ENCODE assay signal across 23 cellular contexts in the genomic region with DNA sequence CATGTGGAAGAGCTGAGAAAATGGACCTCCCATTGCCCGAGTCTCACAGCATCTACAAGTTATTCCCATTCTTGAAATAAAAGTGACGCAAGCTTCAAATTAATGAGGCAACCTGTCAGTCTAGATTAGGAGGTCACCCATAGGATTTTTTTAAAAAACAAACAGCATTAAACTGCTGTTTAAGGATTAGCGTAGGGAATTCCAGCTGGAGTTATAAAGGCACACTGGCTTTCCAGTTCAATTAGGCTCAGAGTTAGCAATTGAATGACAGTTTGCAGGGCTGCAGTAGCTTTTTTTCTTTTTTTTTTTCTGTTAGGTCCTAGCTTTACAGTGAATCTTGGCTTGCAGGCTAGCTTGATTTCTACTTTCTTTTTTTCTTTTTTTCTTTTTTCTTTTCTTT. TPM values are rescaled to one million over a fixed set of nuclear protein-coding genes. Genes with fewer than 3 reads are reported as not detected.
"Had no signal": no experiment of that assay in that cellular context is flagged by ENCODE, and none has a peak within 500 bp of the region (broad histone marks: within the 10 kb centered on the region; RNA-seq: fewer than 3 reads in every experiment).

No MANE protein-coding gene starts in this region.

- H3K27me3 ChIP-seq: neutrophil, transverse colon, uterus had no signal

- H3K4me3 ChIP-seq: mucosa of descending colon, transverse colon, uterus had no signal

- H3K9me3 Mint-ChIP-seq: activated CD4-positive, alpha-beta memory T cell treated with anti-CD3 and anti-CD28 coated beads for 36 hours; activated T-helper 1 cell treated with anti-CD3 and anti-CD28 coated beads, Interleukin-12 subunit alpha, Interleukin-12 subunit beta, Interleukin-2, Interleukin-4 antibody, amounts not matched to agents 30 ng/mL and 10 ng/mL and 1 ng/mL, durations not matched to agents 14 hours and 24 hours and 36 hours; naive B cell; stimulated activated naive CD8-positive, alpha-beta T cell treated with anti-CD3 and anti-CD28 coated beads, Interleukin-15, Interleukin-2, amounts not matched to agents 100 ng/mL and 50 ng/mL, for 24 hours; T-helper 2 cell treated with Interferon-gamma antibody and Interleukin-4, amounts not matched to agents 5 μg/mL and 100 μg/mL, for 36 hours had no signal

- H3K36me3 Mint-ChIP-seq: activated CD4-positive, alpha-beta memory T cell treated with anti-CD3 and anti-CD28 coated beads for 36 hours; activated naive CD8-positive, alpha-beta T cell had no signal

- H3K9me3 ChIP-seq: mucosa of descending colon, neutrophil, transverse colon, uterus had no signal

- ATAC-seq: activated CD4-positive, alpha-beta T cell treated with anti-CD3 and anti-CD28 coated beads for 36 hours; foreskin keratinocyte; left lobe of liver; mucosa of descending colon had no signal

- DNase-seq: activated CD4-positive, alpha-beta memory T cell treated with anti-CD3 and anti-CD28 coated beads for 36 hours; activated CD4-positive, alpha-beta T cell treated with anti-CD3 and anti-CD28 coated beads for 36 hours; activated T-cell treated with anti-CD3 and anti-CD28 coated beads for 4 hours; amniotic stem cell; caudate nucleus; foreskin keratinocyte; kidney; mammary epithelial cell; mucosa of descending colon; naive B cell; stimulated activated CD4-positive, alpha-beta T cell treated with anti-CD3 and anti-CD28 coated beads, Interleukin-2, amount 100 ng/mL, for 24 hours; transverse colon; uterus had no signal

- H3K27ac ChIP-seq: foreskin keratinocyte had no signal

- FAIRE-seq: colon, kidney, TTC549 had no signal

- H3K27ac Mint-ChIP-seq: activated CD4-positive, alpha-beta memory T cell treated with anti-CD3 and anti-CD28 coated beads for 36 hours; activated naive CD8-positive, alpha-beta T cell; activated T-helper 1 cell treated with anti-CD3 and anti-CD28 coated beads, Interleukin-12 subunit alpha, Interleukin-12 subunit beta, Interleukin-2, Interleukin-4 antibody, amounts not matched to agents 30 ng/mL and 10 ng/mL and 1 ng/mL, durations not matched to agents 14 hours and 24 hours and 36 hours; stimulated activated naive CD8-positive, alpha-beta T cell treated with anti-CD3 and anti-CD28 coated beads, Interleukin-15, Interleukin-2, amounts not matched to agents 100 ng/mL and 50 ng/mL, for 24 hours; T-helper 2 cell treated with Interferon-gamma antibody and Interleukin-4, amounts not matched to agents 5 μg/mL and 100 μg/mL, for 36 hours had no signal

- H3K4me3 Mint-ChIP-seq: activated CD4-positive, alpha-beta memory T cell treated with anti-CD3 and anti-CD28 coated beads for 36 hours; activated CD4-positive, alpha-beta T cell treated with anti-CD3 and anti-CD28 coated beads for 36 hours; activated naive CD8-positive, alpha-beta T cell; activated T-helper 1 cell treated with anti-CD3 and anti-CD28 coated beads, Interleukin-12 subunit alpha, Interleukin-12 subunit beta, Interleukin-2, Interleukin-4 antibody, amounts not matched to agents 30 ng/mL and 10 ng/mL and 1 ng/mL, durations not matched to agents 14 hours and 24 hours and 36 hours; naive B cell; stimulated activated naive CD8-positive, alpha-beta T cell treated with anti-CD3 and anti-CD28 coated beads, Interleukin-15, Interleukin-2, amounts not matched to agents 100 ng/mL and 50 ng/mL, for 24 hours had no signal

- H3K4me1 ChIP-seq: foreskin keratinocyte, uterus had no signal

- H3K36me3 ChIP-seq: transverse colon, uterus had no signal

- H3K27me3 Mint-ChIP-seq: activated CD4-positive, alpha-beta memory T cell treated with anti-CD3 and anti-CD28 coated beads for 36 hours; activated CD4-positive, alpha-beta T cell treated with anti-CD3 and anti-CD28 coated beads for 36 hours; activated naive CD8-positive, alpha-beta T cell; naive B cell; stimulated activated naive CD8-positive, alpha-beta T cell treated with anti-CD3 and anti-CD28 coated beads, Interleukin-15, Interleukin-2, amounts not matched to agents 100 ng/mL and 50 ng/mL, for 24 hours had no signal

RNA-seq across cellular contexts. Expression of gene PRKACG, which starts 16.2 kb away (rescaled TPM):
- total RNA-seq: activated CD4-positive, alpha-beta memory T cell treated with anti-CD3 and anti-CD28 coated beads for 36 hours; activated CD4-positive, alpha-beta T cell treated with anti-CD3 and anti-CD28 coated beads for 36 hours; activated T-helper 1 cell treated with anti-CD3 and anti-CD28 coated beads, Interleukin-12 subunit alpha, Interleukin-12 subunit beta, Interleukin-2, Interleukin-4 antibody, amounts not matched to agents 30 ng/mL and 10 ng/mL and 1 ng/mL, durations not matched to agents 14 hours and 24 hours and 36 hours; epithelial cell of proximal tubule; fibroblast of lung; foreskin keratinocyte; kidney; left lobe of liver; mammary epithelial cell; mucosa of descending colon; transverse colon; uterus had no signal
- polyA plus RNA-seq: fibroblast of lung, foreskin keratinocyte, mammary epithelial cell had no signal
